19 cellular contexts compared by ENCODE assay signal in genomic region chr16:3472878-3473595, GRCh38. TPM values are rescaled to one million over a fixed set of nuclear protein-coding genes. Genes with fewer than 3 reads are reported as not detected.
DNase-seq lines count a peak whose midpoint lies in the region; ATAC-seq, FAIRE-seq and TF ChIP-seq lines count a peak whose summit lies in the region.
"Had no signal": no experiment of that assay in that cellular context is flagged by ENCODE, and none has a peak within 500 bp of the region (broad histone marks: within the 10 kb centered on the region; RNA-seq: fewer than 3 reads in every experiment).

No MANE protein-coding gene starts in this region.

- intact Hi-C loops in HepG2 (cut with micrococcal nuclease; ENCODE audit: unreplicated experiment) (no loop called here), right lobe of liver (cut with DNase I) (no loop called here)

- no peak for ATAC-seq in HepG2
- ATAC-seq in right lobe of liver: no peak
- peak; percentile 83 for ATAC-seq in activated T-helper 17 cell treated with anti-CD3 and anti-CD28 coated beads, Interleukin-2, amount 50 U/mL, for 72 hours (replicated peaks)
- ATAC-seq in HG02981 (IDR thresholded peaks at IDR 0.05; ENCODE audit: unreplicated experiment): no peak
- ATAC-seq: HCT116, PC-3 had no signal

- H3K9ac ChIP-seq in HepG2 (ENCODE audit: insufficient read depth, low read depth, low read length): no peak overlapping the region
- H3K9ac ChIP-seq in skeletal muscle satellite cell (ENCODE audit: low read depth, low read length): peak overlapping the region; percentile 21
- H3K9ac ChIP-seq: SK-N-SH had no signal

- peak overlapping the region; percentile 86 for H3K27ac Mint-ChIP-seq in activated T-helper 17 cell treated with anti-CD3 and anti-CD28 coated beads, Interleukin-2, amount 50 U/mL, for 72 hours
- H3K27ac Mint-ChIP-seq in glutamatergic neuron (ENCODE audit: unreplicated experiment): no peak overlapping the region

- WGBS in HepG2 (ENCODE audit: low lambda C conversion rate): 97% methylated on average over 8 of the region's 10 CpGs
- 73% methylated on average over 8 of the region's 10 CpGs for WGBS in right lobe of liver (ENCODE audit: insufficient coverage, low coverage, low lambda C conversion rate, missing lambda C conversion rate)

- H3K79me2 ChIP-seq in HepG2 (ENCODE audit: insufficient read depth, low read length): peaks cover 85% of the 10 kb centered on the region

- peak overlapping the region; percentile 48 for H3K4me3 Mint-ChIP-seq in activated T-helper 17 cell treated with anti-CD3 and anti-CD28 coated beads, Interleukin-2, amount 50 U/mL, for 72 hours
- no peak overlapping the region for H3K4me3 Mint-ChIP-seq in glutamatergic neuron (ENCODE audit: unreplicated experiment)

- no peak for TF ChIP-seq CTCF in HepG2 (CRISPR knock-in tag; IDR thresholded peaks at IDR 0.05)
- no peak for TF ChIP-seq CTCF in right lobe of liver (IDR thresholded peaks at IDR 0.05)
- no peak for TF ChIP-seq CTCF in fibroblast of mammary gland (conservative IDR thresholded peaks at IDR 0.05; ENCODE audit: control insufficient read depth, insufficient read depth, low read depth, low read length)
- TF ChIP-seq CTCF in RWPE1 (conservative IDR thresholded peaks at IDR 0.05; ENCODE audit: low read depth): no peak
- no peak for TF ChIP-seq CTCF in glutamatergic neuron (IDR thresholded peaks at IDR 0.05; ENCODE audit: partially characterized antibody, unreplicated experiment)

- TF ChIP-seq POLR2A in HepG2 (IDR thresholded peaks at IDR 0.05; ENCODE audit: insufficient read depth in 1 of 2, low read depth in 2 of 2, low read length in 2 of 2): no peak
- TF ChIP-seq POLR2A in right lobe of liver (IDR thresholded peaks at IDR 0.05): no peak

- H3K36me3 ChIP-seq in HepG2 (replicated peaks in 1 of 2; ENCODE audit: control insufficient read depth in 1 of 2, insufficient read depth in 2 of 2, low read length in 2 of 2) (peaks cover 6 to 25% of the 10 kb centered on the region in 2 experiments; a peak in 4 of 5 replicates), right lobe of liver (no peaks in the 10 kb centered on the region), skeletal muscle satellite cell (ENCODE audit: insufficient read depth, low read length) (peaks cover 3% of the 10 kb centered on the region)

- POLR2A ChIA-PET in HepG2 (lab: Yijun Ruan, JAX): no interaction called here
- POLR2A ChIA-PET in RWPE1 (lab: Yijun Ruan, JAX; ENCODE audit: low non-redundant PET): no interaction called here

- H3K4me1 Mint-ChIP-seq in activated T-helper 17 cell treated with anti-CD3 and anti-CD28 coated beads, Interleukin-2, amount 50 U/mL, for 72 hours: peaks cover 16% of the 10 kb centered on the region
- H3K4me1 Mint-ChIP-seq in glutamatergic neuron (ENCODE audit: low read depth, unreplicated experiment): peaks cover 2% of the 10 kb centered on the region

- no TSS peak for BruUV-seq in HepG2 (replicated peaks; lab: Mats Ljungman, UMichigan)

- FAIRE-seq in HepG2 (lab: Jason Lieb, UNC): peak; percentile 26
- FAIRE-seq: GM18507 had no signal

- peaks cover 46% of the 10 kb centered on the region for H3K36me3 Mint-ChIP-seq in activated T-helper 17 cell treated with anti-CD3 and anti-CD28 coated beads, Interleukin-2, amount 50 U/mL, for 72 hours (ENCODE audit: low read depth)
- no peaks in the 10 kb centered on the region for H3K36me3 Mint-ChIP-seq in glutamatergic neuron (ENCODE audit: unreplicated experiment)

- H4K20me1 ChIP-seq in HepG2 (ENCODE audit: insufficient read depth, low read length): peaks cover 58% of the 10 kb centered on the region

- H3K27me3 ChIP-seq in HepG2 (ENCODE audit: control insufficient read depth in 1 of 2, insufficient read depth in 2 of 2, low read length in 2 of 2) (no peaks in the 10 kb centered on the region), right lobe of liver (no peaks in the 10 kb centered on the region), skeletal muscle satellite cell (ENCODE audit: control insufficient read depth, insufficient read depth, low read length) (no peaks in the 10 kb centered on the region)
- H3K27me3 ChIP-seq: adrenal gland, left lung had no signal

- no peak for TF ChIP-seq EP300 in HepG2 (IDR thresholded peaks at IDR 0.05; ENCODE audit: low read depth in 2 of 2, low read length in 2 of 2)
- TF ChIP-seq EP300 in HepG2 (CRISPR knock-in tag; IDR thresholded peaks at IDR 0.05; ENCODE audit: borderline replicate concordance): no peak

- in situ Hi-C loops in HepG2 (cut with HindIII; ENCODE audit: extremely low pct_ligation_motif_present, low pct_unique_long_range_greater_than_20kb): no loop called here

- CTCF ChIA-PET in HepG2 (lab: Yijun Ruan, JAX; ENCODE audit: low intra/inter-chr PET ratio, low total read pairs) (no interaction called here), RWPE1 (lab: Yijun Ruan, JAX) (no interaction called here)

- H3K27me3 Mint-ChIP-seq in activated T-helper 17 cell treated with anti-CD3 and anti-CD28 coated beads, Interleukin-2, amount 50 U/mL, for 72 hours: no peaks in the 10 kb centered on the region
- peaks cover 2% of the 10 kb centered on the region for H3K27me3 Mint-ChIP-seq in glutamatergic neuron (ENCODE audit: unreplicated experiment)

- no peak overlapping the region for H3K4me3 ChIP-seq in HepG2 (replicated peaks in 1 of 3; ENCODE audit: insufficient read depth in 1 of 3, low read depth in 2 of 3, low read length in 3 of 3)
- no peak overlapping the region for H3K4me3 ChIP-seq in right lobe of liver
- H3K4me3 ChIP-seq in fibroblast of mammary gland (ENCODE audit: control insufficient read depth, low read depth, low read length): no peak overlapping the region
- no peak overlapping the region for H3K4me3 ChIP-seq in skeletal muscle satellite cell (ENCODE audit: low read length)
- H3K4me3 ChIP-seq: adrenal gland, left lung had no signal

- no peaks in the 10 kb centered on the region for H3K9me3 Mint-ChIP-seq in activated T-helper 17 cell treated with anti-CD3 and anti-CD28 coated beads, Interleukin-2, amount 50 U/mL, for 72 hours
- peaks cover 6% of the 10 kb centered on the region for H3K9me3 Mint-ChIP-seq in glutamatergic neuron (ENCODE audit: unreplicated experiment)

- no peak for DNase-seq in HepG2 (ENCODE audit: low spot score)
- no peak for DNase-seq in right lobe of liver
- DNase-seq in fibroblast of mammary gland (ENCODE audit: low read depth): peak; percentile 51
- no peak for DNase-seq in RWPE1 (ENCODE audit: low spot score)
- no peak for DNase-seq in glutamatergic neuron
- DNase-seq: adrenal gland, left lung, MV-4-11, NCI-H2081 treated with DMSO at 0.1 percent for 48 hours, NCI-H69, PC-3, SK-N-SH had no signal

- H3K9me3 ChIP-seq in HepG2 (ENCODE audit: low read length): no peaks in the 10 kb centered on the region
- H3K9me3 ChIP-seq in right lobe of liver: no peaks in the 10 kb centered on the region
- no peaks in the 10 kb centered on the region for H3K9me3 ChIP-seq in skeletal muscle satellite cell (replicated peaks; ENCODE audit: low read length)
- H3K9me3 ChIP-seq: adrenal gland, left lung, SK-N-SH had no signal

- no peak overlapping the region for H2AFZ ChIP-seq in HepG2 (ENCODE audit: low read length)

- H3K4me2 ChIP-seq in HepG2 (ENCODE audit: low read depth, low read length) (no peak overlapping the region), skeletal muscle satellite cell (ENCODE audit: low read length) (peak overlapping the region; percentile 40)
- H3K4me2 ChIP-seq: SK-N-SH had no signal

- 0 out of 2 replicates have a peak, but pooled peaks cover 4% of the 10 kb centered on the region for H3K4me1 ChIP-seq in HepG2 (ENCODE audit: insufficient read depth, low read length)
- H3K4me1 ChIP-seq in right lobe of liver: peaks cover 0 to 5% (median 0%) of the 10 kb centered on the region in 4 donors
- H3K4me1 ChIP-seq in skeletal muscle satellite cell (ENCODE audit: control insufficient read depth, insufficient read depth, low read length): peaks cover 8% of the 10 kb centered on the region

- H3K27ac ChIP-seq in HepG2 (ENCODE audit: extremely low read length, insufficient read depth, low read length): no peak overlapping the region
- H3K27ac ChIP-seq in right lobe of liver: no peak overlapping the region
- no peak overlapping the region for H3K27ac ChIP-seq in RWPE1
- H3K27ac ChIP-seq: epithelial cell of prostate, left lung had no signal

- no peak for TF ChIP-seq RAD21 in HepG2 (CRISPR knock-in tag; IDR thresholded peaks at IDR 0.05)

RNA-seq across cellular contexts. Expression of gene C16orf90, which starts 22.3 kb away (rescaled TPM):
- total RNA-seq in HepG2 (2016; rRNA removed; fragmentation: Illumina TruSeq; extraction: Trizol) (not detected in 2 replicates), right lobe of liver (not detected), glutamatergic neuron (ENCODE audit: unreplicated experiment) (not detected)
- total RNA-seq in HepG2 (2016; cell fraction: cytosol; rRNA removed; fragmentation: Illumina TruSeq; extraction: Trizol; ENCODE audit: low read depth): not detected in 2 replicates
- total RNA-seq in HepG2 (2016; cell fraction: insoluble cytoplasmic fraction; rRNA removed; fragmentation: Illumina TruSeq; extraction: Trizol): not detected in 2 replicates
- total RNA-seq in HepG2 (2016; cell fraction: membrane; rRNA removed; fragmentation: Illumina TruSeq; extraction: Trizol): not detected in 2 replicates
- not detected in 2 replicates for total RNA-seq in HepG2 (2016; cell fraction: nucleus; rRNA removed; fragmentation: Illumina TruSeq; extraction: Trizol)
- polyA plus RNA-seq in HepG2 (2011; rRNA removed): not detected in 2 replicates
- not detected in 2 replicates for polyA plus RNA-seq in HepG2 (2011; cell fraction: cytosol; rRNA removed)
- polyA plus RNA-seq in HepG2 (2011; cell fraction: nucleus; rRNA removed): not detected in 2 replicates
- polyA plus RNA-seq in HepG2 (2012): not detected in 2 replicates
- not detected in 2 replicates for polyA plus RNA-seq in HepG2 (2016; cell fraction: cytosol; fragmentation: Illumina TruSeq; extraction: Trizol; ENCODE audit: low read depth)
- not detected in 2 replicates for polyA plus RNA-seq in HepG2 (2016; cell fraction: insoluble cytoplasmic fraction; fragmentation: Illumina TruSeq; extraction: Trizol; ENCODE audit: low read depth)
- polyA plus RNA-seq in HepG2 (2016; cell fraction: membrane; fragmentation: Illumina TruSeq; extraction: Trizol; ENCODE audit: low read depth): not detected in 2 replicates
- polyA plus RNA-seq in HepG2 (2016; cell fraction: nucleus; fragmentation: Illumina TruSeq; extraction: Trizol; ENCODE audit: insufficient read depth, low read depth): not detected in 2 replicates
- not detected in 2 replicates for polyA minus RNA-seq in HepG2 (2011; rRNA and poly(A)+ RNA removed; ENCODE audit: low replicate concordance)
- polyA minus RNA-seq in HepG2 (2011; cell fraction: cytosol; rRNA and poly(A)+ RNA removed): not detected in 2 replicates
- not detected in 2 replicates for polyA minus RNA-seq in HepG2 (2011; cell fraction: nucleus; rRNA and poly(A)+ RNA removed)
- total RNA-seq in activated T-helper 17 cell treated with anti-CD3 and anti-CD28 coated beads, Interleukin-2, amount 50 U/mL, for 72 hours: not detected
- total RNA-seq in skeletal muscle satellite cell (2012; rRNA removed): not detected in 2 replicates
- total RNA-seq: adrenal gland, left lung, PC-3, temporal lobe had no signal
- polyA plus RNA-seq: adrenal gland, SK-N-SH had no signal

RNA-seq across cellular contexts. Expression of gene CLUAP1, which starts 27.8 kb away (rescaled TPM):
- total RNA-seq in HepG2 (2016; rRNA removed; fragmentation: Illumina TruSeq; extraction: Trizol): 19.5 and 25.9 TPM in 2 replicates
- 11.0 and 15.5 TPM in 2 replicates for total RNA-seq in HepG2 (2016; cell fraction: cytosol; rRNA removed; fragmentation: Illumina TruSeq; extraction: Trizol; ENCODE audit: low read depth)
- 18.5 and 28.6 TPM in 2 replicates for total RNA-seq in HepG2 (2016; cell fraction: insoluble cytoplasmic fraction; rRNA removed; fragmentation: Illumina TruSeq; extraction: Trizol)
- total RNA-seq in HepG2 (2016; cell fraction: membrane; rRNA removed; fragmentation: Illumina TruSeq; extraction: Trizol): 6.7 and 9.0 TPM in 2 replicates
- 12.3 and 17.1 TPM in 2 replicates for total RNA-seq in HepG2 (2016; cell fraction: nucleus; rRNA removed; fragmentation: Illumina TruSeq; extraction: Trizol)
- 3.5 and 6.0 TPM in 2 replicates for polyA plus RNA-seq in HepG2 (2011; rRNA removed)
- polyA plus RNA-seq in HepG2 (2011; cell fraction: cytosol; rRNA removed): 2.9 and 3.9 TPM in 2 replicates
- polyA plus RNA-seq in HepG2 (2011; cell fraction: nucleus; rRNA removed): 1.9 and 4.4 TPM in 2 replicates
- 5.2 and 6.8 TPM in 2 replicates for polyA plus RNA-seq in HepG2 (2012)
- 3.4 and 3.8 TPM in 2 replicates for polyA plus RNA-seq in HepG2 (2016; cell fraction: cytosol; fragmentation: Illumina TruSeq; extraction: Trizol; ENCODE audit: low read depth)
- polyA plus RNA-seq in HepG2 (2016; cell fraction: insoluble cytoplasmic fraction; fragmentation: Illumina TruSeq; extraction: Trizol; ENCODE audit: low read depth): 22.5 and 28.8 TPM in 2 replicates
- polyA plus RNA-seq in HepG2 (2016; cell fraction: membrane; fragmentation: Illumina TruSeq; extraction: Trizol; ENCODE audit: low read depth): 5.0 and 5.3 TPM in 2 replicates
- polyA plus RNA-seq in HepG2 (2016; cell fraction: nucleus; fragmentation: Illumina TruSeq; extraction: Trizol; ENCODE audit: insufficient read depth, low read depth): 12.9 and 20.1 TPM in 2 replicates
- polyA minus RNA-seq in HepG2 (2011; rRNA and poly(A)+ RNA removed; ENCODE audit: low replicate concordance): 3.6 and 12.3 TPM in 2 replicates
- polyA minus RNA-seq in HepG2 (2011; cell fraction: cytosol; rRNA and poly(A)+ RNA removed): 5.9 and 8.1 TPM in 2 replicates
- polyA minus RNA-seq in HepG2 (2011; cell fraction: nucleus; rRNA and poly(A)+ RNA removed): 6.7 and 9.6 TPM in 2 replicates
- total RNA-seq in right lobe of liver: 1 to 10 TPM; 3.8 to 9.8 (median 6.6) TPM
- 10 to 100 TPM; 14.9 to 15.7 TPM for total RNA-seq in activated T-helper 17 cell treated with anti-CD3 and anti-CD28 coated beads, Interleukin-2, amount 50 U/mL, for 72 hours
- total RNA-seq in skeletal muscle satellite cell (2012; rRNA removed): 9.8 and 13.2 TPM in 2 replicates
- total RNA-seq in glutamatergic neuron (ENCODE audit: unreplicated experiment): 15.4 TPM

RNA-seq across cellular contexts. Expression of gene NAA60, which starts 29.6 kb away (rescaled TPM):
- total RNA-seq in HepG2 (2016; rRNA removed; fragmentation: Illumina TruSeq; extraction: Trizol) (14.7 and 16.9 TPM in 2 replicates), right lobe of liver (10 to 100 TPM; 25.0 to 46.6 (median 30.8) TPM), glutamatergic neuron (ENCODE audit: unreplicated experiment) (69.9 TPM)
- total RNA-seq in HepG2 (2016; cell fraction: cytosol; rRNA removed; fragmentation: Illumina TruSeq; extraction: Trizol; ENCODE audit: low read depth): 13.0 and 15.0 TPM in 2 replicates
- total RNA-seq in HepG2 (2016; cell fraction: insoluble cytoplasmic fraction; rRNA removed; fragmentation: Illumina TruSeq; extraction: Trizol): 13.7 and 14.1 TPM in 2 replicates
- total RNA-seq in HepG2 (2016; cell fraction: membrane; rRNA removed; fragmentation: Illumina TruSeq; extraction: Trizol): 21.1 and 21.2 TPM in 2 replicates
- total RNA-seq in HepG2 (2016; cell fraction: nucleus; rRNA removed; fragmentation: Illumina TruSeq; extraction: Trizol): 17.3 and 20.1 TPM in 2 replicates
- 29.9 and 32.0 TPM in 2 replicates for polyA plus RNA-seq in HepG2 (2011; rRNA removed)
- 19.5 and 30.9 TPM in 2 replicates for polyA plus RNA-seq in HepG2 (2011; cell fraction: cytosol; rRNA removed)
- 47.2 and 62.5 TPM in 2 replicates for polyA plus RNA-seq in HepG2 (2011; cell fraction: nucleus; rRNA removed)
- polyA plus RNA-seq in HepG2 (2012): 44.9 and 50.3 TPM in 2 replicates
- 21.5 and 26.6 TPM in 2 replicates for polyA plus RNA-seq in HepG2 (2016; cell fraction: cytosol; fragmentation: Illumina TruSeq; extraction: Trizol; ENCODE audit: low read depth)
- polyA plus RNA-seq in HepG2 (2016; cell fraction: insoluble cytoplasmic fraction; fragmentation: Illumina TruSeq; extraction: Trizol; ENCODE audit: low read depth): 42.7 and 56.8 TPM in 2 replicates
- 47.4 and 51.4 TPM in 2 replicates for polyA plus RNA-seq in HepG2 (2016; cell fraction: membrane; fragmentation: Illumina TruSeq; extraction: Trizol; ENCODE audit: low read depth)
- 68.2 and 80.3 TPM in 2 replicates for polyA plus RNA-seq in HepG2 (2016; cell fraction: nucleus; fragmentation: Illumina TruSeq; extraction: Trizol; ENCODE audit: insufficient read depth, low read depth)
- 16.6 and 30.8 TPM in 2 replicates for polyA minus RNA-seq in HepG2 (2011; rRNA and poly(A)+ RNA removed; ENCODE audit: low replicate concordance)
- 13.0 and 19.4 TPM in 2 replicates for polyA minus RNA-seq in HepG2 (2011; cell fraction: cytosol; rRNA and poly(A)+ RNA removed)
- 26.0 and 27.7 TPM in 2 replicates for polyA minus RNA-seq in HepG2 (2011; cell fraction: nucleus; rRNA and poly(A)+ RNA removed)
- 10 to 100 TPM; 36.8 to 38.7 TPM for total RNA-seq in activated T-helper 17 cell treated with anti-CD3 and anti-CD28 coated beads, Interleukin-2, amount 50 U/mL, for 72 hours
- 9.2 and 9.9 TPM in 2 replicates for total RNA-seq in skeletal muscle satellite cell (2012; rRNA removed)

RNA-seq across cellular contexts. Expression of gene ZNF597, which starts 29.7 kb away (rescaled TPM):
- total RNA-seq in HepG2 (2016; rRNA removed; fragmentation: Illumina TruSeq; extraction: Trizol) (2.4 and 3.8 TPM in 2 replicates), right lobe of liver (1 to 10 TPM in 3 of 6 experiments, under 1 TPM in 3; 0.86 to 1.7 (median 1.1) TPM), glutamatergic neuron (ENCODE audit: unreplicated experiment) (1.9 TPM)
- total RNA-seq in HepG2 (2016; cell fraction: cytosol; rRNA removed; fragmentation: Illumina TruSeq; extraction: Trizol; ENCODE audit: low read depth): 0.40 and 0.53 TPM in 2 replicates
- 2.5 and 3.4 TPM in 2 replicates for total RNA-seq in HepG2 (2016; cell fraction: insoluble cytoplasmic fraction; rRNA removed; fragmentation: Illumina TruSeq; extraction: Trizol)
- total RNA-seq in HepG2 (2016; cell fraction: membrane; rRNA removed; fragmentation: Illumina TruSeq; extraction: Trizol): 1.6 and 1.7 TPM in 2 replicates
- 3.2 and 3.5 TPM in 2 replicates for total RNA-seq in HepG2 (2016; cell fraction: nucleus; rRNA removed; fragmentation: Illumina TruSeq; extraction: Trizol)
- polyA plus RNA-seq in HepG2 (2011; rRNA removed): 1.2 and 1.3 TPM in 2 replicates
- polyA plus RNA-seq in HepG2 (2011; cell fraction: cytosol; rRNA removed): 0.58 and 0.96 TPM in 2 replicates
- 1.4 and 1.8 TPM in 2 replicates for polyA plus RNA-seq in HepG2 (2011; cell fraction: nucleus; rRNA removed)
- 1.4 TPM in 2 replicates for polyA plus RNA-seq in HepG2 (2012)
- polyA plus RNA-seq in HepG2 (2016; cell fraction: cytosol; fragmentation: Illumina TruSeq; extraction: Trizol; ENCODE audit: low read depth): 0.08 and 0.10 TPM in 2 replicates
- polyA plus RNA-seq in HepG2 (2016; cell fraction: insoluble cytoplasmic fraction; fragmentation: Illumina TruSeq; extraction: Trizol; ENCODE audit: low read depth): 2.1 and 2.4 TPM in 2 replicates
- 0.49 and 0.58 TPM in 2 replicates for polyA plus RNA-seq in HepG2 (2016; cell fraction: membrane; fragmentation: Illumina TruSeq; extraction: Trizol; ENCODE audit: low read depth)
- 3.1 and 3.4 TPM in 2 replicates for polyA plus RNA-seq in HepG2 (2016; cell fraction: nucleus; fragmentation: Illumina TruSeq; extraction: Trizol; ENCODE audit: insufficient read depth, low read depth)
- polyA minus RNA-seq in HepG2 (2011; rRNA and poly(A)+ RNA removed; ENCODE audit: low replicate concordance): 1.1 and 1.7 TPM in 2 replicates
- polyA minus RNA-seq in HepG2 (2011; cell fraction: cytosol; rRNA and poly(A)+ RNA removed): 1.2 and 1.8 TPM in 2 replicates
- polyA minus RNA-seq in HepG2 (2011; cell fraction: nucleus; rRNA and poly(A)+ RNA removed): 3.9 and 5.2 TPM in 2 replicates
- total RNA-seq in activated T-helper 17 cell treated with anti-CD3 and anti-CD28 coated beads, Interleukin-2, amount 50 U/mL, for 72 hours: 1 to 10 TPM; 2.0 to 3.0 TPM
- total RNA-seq in skeletal muscle satellite cell (2012; rRNA removed): 2.0 and 2.2 TPM in 2 replicates
- total RNA-seq: PC-3 had no signal
